Comparison of ENCODE assay signal across 9 cellular contexts in genomic region chr19:51417107-51417806, GRCh38. TPM values are rescaled to one million over a fixed set of nuclear protein-coding genes. Genes with fewer than 3 reads are reported as not detected.
A peak's percentile ranks its signal among the peaks of the same experiment; 100 is the strongest.
DNase-seq lines count a peak whose midpoint lies in the region; ATAC-seq lines count a peak whose summit lies in the region.
"Had no signal": no experiment of that assay in that cellular context is flagged by ENCODE, and none has a peak within 500 bp of the region (broad histone marks: within the 10 kb centered on the region; RNA-seq: fewer than 3 reads in every experiment).

SIGLEC10 (minus strand) TSS chr19:51417642; CDS start chr19:51417581, 61 bp downstream.

- no peak within 1 kb of the TSS for H3K4me2 ChIP-seq in neuronal stem cell (ENCODE audit: insufficient read depth, low read length, poor library complexity, severe bottlenecking)

- H3K79me1 ChIP-seq in neuronal stem cell (ENCODE audit: low read depth, low read length): no peaks in the 10 kb centered on the region

- no peak within 1 kb of the TSS for H3K14ac ChIP-seq in neuronal stem cell (ENCODE audit: low read length)

- peak in 2 of 3 donors; percentile 33 to 48 for DNase-seq in stimulated activated CD4-positive, alpha-beta T cell treated with anti-CD3 and anti-CD28 coated beads, Interleukin-12 subunit alpha, Interleukin-12 subunit beta, amount 100 ng/mL, for 48 hours (ENCODE audit: low read depth in 2 of 3, low spot score in 1 of 3)
- DNase-seq in stimulated activated CD4-positive, alpha-beta T cell treated with anti-CD3 and anti-CD28 coated beads, Interleukin-4, amount 100 ng/mL, for 4 hours: no peak
- DNase-seq in activated CD8-positive, alpha-beta T cell treated with anti-CD3 and anti-CD28 coated beads, Interleukin-2, amount 10 ng/mL, durations not matched to agents 7 days and 5 days: peak; percentile 50
- no peak for DNase-seq in neuronal stem cell (ENCODE audit: low spot score)
- DNase-seq in LoVo (ENCODE audit: low spot score): no peak
- DNase-seq in NCI-H2107 (lab: John Stamatoyannopoulos, UW): no peak

- peaks cover 0 to 3% (median 3%) of the 10 kb centered on the region in 3 experiments for H3K27me3 ChIP-seq in neuronal stem cell (ENCODE audit: control insufficient read depth in 3 of 3, insufficient read depth in 3 of 3, low read depth in 1 of 3, low read length in 3 of 3)

- H2BK5ac ChIP-seq in neuronal stem cell (ENCODE audit: low read length): no peak within 1 kb of the TSS

- H3K27ac ChIP-seq in neuronal stem cell (replicated peaks; ENCODE audit: low read length): no peak within 1 kb of the TSS
- H3K27ac ChIP-seq: tibial artery had no signal

- H2AFZ ChIP-seq in neuronal stem cell (ENCODE audit: low read length): no peak within 1 kb of the TSS

- H4K91ac ChIP-seq in neuronal stem cell (ENCODE audit: low read depth, low read length, poor library complexity): no peak within 1 kb of the TSS

- no peak within 1 kb of the TSS for H3K4me3 ChIP-seq in neuronal stem cell (ENCODE audit: low read length in 2 of 2)
- H3K4me3 ChIP-seq: tibial artery had no signal

- H3K36me3 ChIP-seq in neuronal stem cell (replicated peaks in 1 of 2; ENCODE audit: control insufficient read depth in 2 of 2, insufficient read depth in 2 of 2, low read length in 2 of 2): peaks cover 0 to 4% of the 10 kb centered on the region in 2 donors
- H3K36me3 ChIP-seq: tibial artery had no signal

- H2AK5ac ChIP-seq in neuronal stem cell (ENCODE audit: low read depth, low read length): no peak within 1 kb of the TSS

- no peak within 1 kb of the TSS for H4K8ac ChIP-seq in neuronal stem cell (ENCODE audit: low read depth, low read length)

- no peak within 1 kb of the TSS for H3K9ac ChIP-seq in neuronal stem cell (ENCODE audit: low read depth, low read length, poor library complexity)

- no peaks in the 10 kb centered on the region for H3K9me3 Mint-ChIP-seq in activated CD8-positive, alpha-beta T cell treated with anti-CD3 and anti-CD28 coated beads, Interleukin-2, amount 10 ng/mL, durations not matched to agents 7 days and 5 days (ENCODE audit: insufficient read depth)

- peak within 1 kb of the TSS; percentile 58 for H2BK12ac ChIP-seq in neuronal stem cell (ENCODE audit: low read length)

- no peaks in the 10 kb centered on the region for H3K9me3 ChIP-seq in neuronal stem cell (replicated peaks in 1 of 2; ENCODE audit: control insufficient read depth in 2 of 2, insufficient read depth in 1 of 2, low read depth in 1 of 2, low read length in 2 of 2)
- H3K9me3 ChIP-seq: tibial artery had no signal

- peaks cover 23% of the 10 kb centered on the region for H3K4me1 Mint-ChIP-seq in activated CD8-positive, alpha-beta T cell treated with anti-CD3 and anti-CD28 coated beads, Interleukin-2, amount 10 ng/mL, durations not matched to agents 7 days and 5 days (ENCODE audit: low read depth)

- peaks cover 0 to 1% of the 10 kb centered on the region in 2 donors for H3K4me1 ChIP-seq in neuronal stem cell (ENCODE audit: control insufficient read depth in 2 of 2, insufficient read depth in 1 of 2, low read depth in 1 of 2, low read length in 2 of 2)

- no peak within 1 kb of the TSS for H2BK15ac ChIP-seq in neuronal stem cell (ENCODE audit: low read length)

- H2BK120ac ChIP-seq in neuronal stem cell (ENCODE audit: low read depth, low read length): peak within 1 kb of the TSS; percentile 28

- WGBS in neuronal stem cell (ENCODE audit: extremely low coverage in 2 of 2, insufficient read length in 2 of 2, insufficient replicate concordance in 1 of 2), 2 donors: no CpG with 5 or more reads among the region's 21 CpGs

- POLR2A ChIA-PET in activated CD8-positive, alpha-beta T cell treated with anti-CD3 and anti-CD28 coated beads, Interleukin-2, amount 10 ng/mL, durations not matched to agents 7 days and 5 days (lab: Charles Lee): interaction anchor here (1.2 to 2.2 kb wide), 2 partner anchors 10 to 22 kb away, joined by 3 to 11 read pairs; no protein-coding TSS in a partner anchor

- H3K36me3 Mint-ChIP-seq in activated CD8-positive, alpha-beta T cell treated with anti-CD3 and anti-CD28 coated beads, Interleukin-2, amount 10 ng/mL, durations not matched to agents 7 days and 5 days (ENCODE audit: low read depth): no peaks in the 10 kb centered on the region

- H3K4ac ChIP-seq in neuronal stem cell (ENCODE audit: low read length): peak within 1 kb of the TSS; percentile 66

- peak within 1 kb of the TSS; percentile 40 for H3K4me3 Mint-ChIP-seq in activated CD8-positive, alpha-beta T cell treated with anti-CD3 and anti-CD28 coated beads, Interleukin-2, amount 10 ng/mL, durations not matched to agents 7 days and 5 days

- H3K27ac Mint-ChIP-seq in activated CD8-positive, alpha-beta T cell treated with anti-CD3 and anti-CD28 coated beads, Interleukin-2, amount 10 ng/mL, durations not matched to agents 7 days and 5 days: no peak within 1 kb of the TSS

- H3K23ac ChIP-seq in neuronal stem cell (ENCODE audit: low read depth, low read length, poor library complexity): peak within 1 kb of the TSS; percentile 96

- ATAC-seq in HG03442 (IDR thresholded peaks at IDR 0.05; ENCODE audit: unreplicated experiment) (peak; percentile 48), HG03378 (IDR thresholded peaks at IDR 0.05; ENCODE audit: unreplicated experiment) (no peak)
- peak; percentile 67 for ATAC-seq in activated CD8-positive, alpha-beta T cell treated with anti-CD3 and anti-CD28 coated beads, Interleukin-2, amount 10 ng/mL, durations not matched to agents 7 days and 5 days

- H3K18ac ChIP-seq in neuronal stem cell (ENCODE audit: low read length): peak within 1 kb of the TSS; percentile 76

- peaks cover 14% of the 10 kb centered on the region for H3K27me3 Mint-ChIP-seq in activated CD8-positive, alpha-beta T cell treated with anti-CD3 and anti-CD28 coated beads, Interleukin-2, amount 10 ng/mL, durations not matched to agents 7 days and 5 days (ENCODE audit: low read depth)

- CTCF ChIA-PET in activated CD8-positive, alpha-beta T cell treated with anti-CD3 and anti-CD28 coated beads, Interleukin-2, amount 10 ng/mL, durations not matched to agents 7 days and 5 days (lab: Charles Lee): interaction anchor here (0.6 to 6.7 kb wide), 10 partner anchors 19 to 244 kb away, joined by 3 to 74 read pairs (median 3); no protein-coding TSS in a partner anchor

RNA-seq across cellular contexts. Expression of gene SIGLEC10, which starts in this region (rescaled TPM):
- under 1 TPM; 0.83 to 0.92 TPM for total RNA-seq in activated CD8-positive, alpha-beta T cell treated with anti-CD3 and anti-CD28 coated beads, Interleukin-2, amount 10 ng/mL, durations not matched to agents 7 days and 5 days
- not detected for polyA plus RNA-seq in neuronal stem cell (2013, experiment 1 of 2)
- polyA plus RNA-seq in neuronal stem cell (2013, experiment 2 of 2): not detected

Comparison
In these comparisons a context has a peak if more than half of its experiments do, and no peak if none do; other contexts are left out.
1. DNase-seq: peak in stimulated activated CD4-positive, alpha-beta T cell treated with anti-CD3 and anti-CD28 coated beads, Interleukin-12 subunit alpha, Interleukin-12 subunit beta, amount 100 ng/mL, for 48 hours (2 of 3); none in stimulated activated CD4-positive, alpha-beta T cell treated with anti-CD3 and anti-CD28 coated beads, Interleukin-4, amount 100 ng/mL, for 4 hours (0 of 2), neuronal stem cell (single experiment), LoVo (single experiment) and NCI-H2107 (single experiment).
2. Peak in DNase-seq and ATAC-seq in activated CD8-positive, alpha-beta T cell treated with anti-CD3 and anti-CD28 coated beads, Interleukin-2, amount 10 ng/mL, durations not matched to agents 7 days and 5 days; RNA of the gene not detected or under 1 TPM.